In genomic region chr20:3209023-3209945, GRCh38 we compare ENCODE assay signal across 8 cellular contexts.
DNase-seq lines count a peak whose midpoint lies in the region; TF ChIP-seq lines count a peak whose summit lies in the region.

Gene ITPA (plus strand): TSS chr20:3209498. CDS start chr20:3209552, 54 bp downstream.

- peaks cover 16% of the 10 kb centered on the region for H3K36me3 Mint-ChIP-seq in T-helper 1 cell treated with Interleukin-12 subunit alpha and Interleukin-12 subunit beta and Interleukin-4 antibody, amounts not matched to agents 30 μg/mL and 1 μg/mL, for 36 hours (ENCODE audit: low read depth)

- H3K79me2 ChIP-seq in KMS-11 (ENCODE audit: insufficient read depth, low read depth): peaks cover 18% of the 10 kb centered on the region; the same call in 1 of the 2 replicates

- H2AFZ ChIP-seq in KMS-11 (ENCODE audit: low read depth): peak within 1 kb of the TSS; percentile 75

- H3K36me3 ChIP-seq in KMS-11 (ENCODE audit: insufficient read depth): no peaks in the 10 kb centered on the region

- peak within 1 kb of the TSS; percentile 45 for H3K27ac ChIP-seq in KMS-11

- H3K4me3 ChIP-seq in KMS-11 (IDR thresholded peaks at IDR 0.05; ENCODE audit: insufficient read depth, low read depth, low read length) (no peak within 1 kb of the TSS), astrocyte of the cerebellum (ENCODE audit: low read depth, low read length) (peak within 1 kb of the TSS; percentile 98)

- peak within 1 kb of the TSS; percentile 80 for H3K9ac ChIP-seq in KMS-11

- DNase-seq in NCI-H1417 (lab: John Stamatoyannopoulos, UW) (peak; percentile 54 to 71 (median 62)), NCI-H1417 treated with DMSO at 0.1 percent for 48 hours (lab: John Stamatoyannopoulos, UW) (no peak), astrocyte of the cerebellum (ENCODE audit: low read depth) (no peak), hippocampal formation (lab: John Stamatoyannopoulos, UW) (peak; percentile 19 to 54), retina (peak; percentile 88), HPDE6-E6E7 (ENCODE audit: extremely low spot score) (no peak)

- H3K4me1 Mint-ChIP-seq in T-helper 1 cell treated with Interleukin-12 subunit alpha and Interleukin-12 subunit beta and Interleukin-4 antibody, amounts not matched to agents 30 μg/mL and 1 μg/mL, for 36 hours (ENCODE audit: low read depth): peaks cover 19% of the 10 kb centered on the region

- peak within 1 kb of the TSS; percentile 95 for H3K27ac Mint-ChIP-seq in T-helper 1 cell treated with Interleukin-12 subunit alpha and Interleukin-12 subunit beta and Interleukin-4 antibody, amounts not matched to agents 30 μg/mL and 1 μg/mL, for 36 hours

- no peaks in the 10 kb centered on the region for H3K27me3 Mint-ChIP-seq in T-helper 1 cell treated with Interleukin-12 subunit alpha and Interleukin-12 subunit beta and Interleukin-4 antibody, amounts not matched to agents 30 μg/mL and 1 μg/mL, for 36 hours (ENCODE audit: low read depth)

- H3K9me3 Mint-ChIP-seq in T-helper 1 cell treated with Interleukin-12 subunit alpha and Interleukin-12 subunit beta and Interleukin-4 antibody, amounts not matched to agents 30 μg/mL and 1 μg/mL, for 36 hours: no peaks in the 10 kb centered on the region

- H3K4me1 ChIP-seq in KMS-11 (ENCODE audit: low read depth, poor library complexity, severe bottlenecking): peaks cover 3% of the 10 kb centered on the region

- in situ Hi-C loops in astrocyte of the cerebellum (cut with HindIII; ENCODE audit: low sequenced_read_pairs): no loop called here

- H4K20me1 ChIP-seq in KMS-11 (ENCODE audit: insufficient read depth): no peaks in the 10 kb centered on the region

- peak within 1 kb of the TSS; percentile 91 for H3K4me2 ChIP-seq in KMS-11

- H3K4me3 Mint-ChIP-seq in T-helper 1 cell treated with Interleukin-12 subunit alpha and Interleukin-12 subunit beta and Interleukin-4 antibody, amounts not matched to agents 30 μg/mL and 1 μg/mL, for 36 hours: peak within 1 kb of the TSS; percentile 97

- TF ChIP-seq CTCF in KMS-11 (conservative IDR thresholded peaks at IDR 0.05; ENCODE audit: low read depth, low read length) (no peak), astrocyte of the cerebellum (IDR thresholded peaks at IDR 0.05; ENCODE audit: low read depth, low read length, missing control alignments) (no peak)

- no peaks in the 10 kb centered on the region for H3K27me3 ChIP-seq in KMS-11 (ENCODE audit: insufficient read depth, low read depth)

Comparison
In these comparisons a context has a peak if more than half of its experiments do, and no peak if none do; other contexts are left out.
1. DNase-seq: peak in NCI-H1417 (3 of 3), hippocampal formation (2 of 2) and retina (single experiment); none in NCI-H1417 treated with DMSO at 0.1 percent for 48 hours (single experiment), astrocyte of the cerebellum (single experiment) and HPDE6-E6E7 (single experiment).